In genomic region chr2:12652723-12653122, GRCh38 we compare ENCODE assay signal across 13 cellular contexts.
DNase-seq lines count a peak whose midpoint lies in the region; ATAC-seq and TF ChIP-seq lines count a peak whose summit lies in the region.
"Had no signal": no experiment of that assay in that cellular context is flagged by ENCODE, and none has a peak within 500 bp of the region (broad histone marks: within the 10 kb centered on the region; RNA-seq: fewer than 3 reads in every experiment).

No MANE protein-coding gene starts in this region.

- DNase-seq in Right ventricle myocardium superior (no peak), cardiac septum (ENCODE audit: low spot score) (no peak), left cardiac atrium (peak; percentile 26), middle frontal gyrus (ENCODE audit: extremely low spot score, low spot score) (peak; percentile 14), kidney glomerular epithelial cell (lab: John Stamatoyannopoulos, UW) (no peak)
- no peak for DNase-seq in stimulated activated CD4-positive, alpha-beta T cell treated with anti-CD3 and anti-CD28 coated beads, Interleukin-4, amount 100 ng/mL, for 4 hours
- DNase-seq: 8988T; AML-193; CD4-positive, CD25-positive, alpha-beta regulatory T cell; DMS53; GF-D8; GOT3 had no signal

- peak; percentile 59 for ATAC-seq in Right ventricle myocardium superior (ENCODE audit: poor library complexity)
- peak in 1 of 2 donors; percentile 79 for ATAC-seq in left cardiac atrium
- ATAC-seq in SK-N-SH treated with all-trans-retinoic acid at 6 μM for 48 hours, result no peak

- intact Hi-C loops in Right ventricle myocardium superior (cut with DNase I), result no loop called here
- intact Hi-C loops in cardiac septum (cut with DNase I), result no loop called here
- intact Hi-C loops in left cardiac atrium (cut with DNase I), result no loop called here

TF ChIP-seq in SK-N-SH treated with all-trans-retinoic acid at 6 μM for 48 hours, 23 proteins besides CTCF, POLR2A, EP300 and RAD21:
- no peak for TF ChIP-seq TOX (CRISPR knock-in tag; IDR thresholded peaks at IDR 0.05; ENCODE audit: borderline replicate concordance)
- TF ChIP-seq, protein P1, sequence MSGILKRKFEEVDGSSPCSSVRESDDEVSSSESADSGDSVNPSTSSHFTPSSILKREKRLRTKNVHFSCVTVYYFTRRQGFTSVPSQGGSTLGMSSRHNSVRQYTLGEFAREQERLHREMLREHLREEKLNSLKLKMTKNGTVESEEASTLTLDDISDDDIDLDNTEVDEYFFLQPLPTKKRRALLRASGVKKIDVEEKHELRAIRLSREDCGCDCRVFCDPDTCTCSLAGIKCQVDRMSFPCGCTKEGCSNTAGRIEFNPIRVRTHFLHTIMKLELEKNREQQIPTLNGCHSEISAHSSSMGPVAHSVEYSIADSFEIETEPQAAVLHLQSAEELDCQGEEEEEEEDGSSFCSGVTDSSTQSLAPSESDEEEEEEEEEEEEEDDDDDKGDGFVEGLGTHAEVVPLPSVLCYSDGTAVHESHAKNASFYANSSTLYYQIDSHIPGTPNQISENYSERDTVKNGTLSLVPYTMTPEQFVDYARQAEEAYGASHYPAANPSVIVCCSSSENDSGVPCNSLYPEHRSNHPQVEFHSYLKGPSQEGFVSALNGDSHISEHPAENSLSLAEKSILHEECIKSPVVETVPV (CRISPR knock-in tag; IDR thresholded peaks at IDR 0.05), result no peak
- TF ChIP-seq, protein P2, sequence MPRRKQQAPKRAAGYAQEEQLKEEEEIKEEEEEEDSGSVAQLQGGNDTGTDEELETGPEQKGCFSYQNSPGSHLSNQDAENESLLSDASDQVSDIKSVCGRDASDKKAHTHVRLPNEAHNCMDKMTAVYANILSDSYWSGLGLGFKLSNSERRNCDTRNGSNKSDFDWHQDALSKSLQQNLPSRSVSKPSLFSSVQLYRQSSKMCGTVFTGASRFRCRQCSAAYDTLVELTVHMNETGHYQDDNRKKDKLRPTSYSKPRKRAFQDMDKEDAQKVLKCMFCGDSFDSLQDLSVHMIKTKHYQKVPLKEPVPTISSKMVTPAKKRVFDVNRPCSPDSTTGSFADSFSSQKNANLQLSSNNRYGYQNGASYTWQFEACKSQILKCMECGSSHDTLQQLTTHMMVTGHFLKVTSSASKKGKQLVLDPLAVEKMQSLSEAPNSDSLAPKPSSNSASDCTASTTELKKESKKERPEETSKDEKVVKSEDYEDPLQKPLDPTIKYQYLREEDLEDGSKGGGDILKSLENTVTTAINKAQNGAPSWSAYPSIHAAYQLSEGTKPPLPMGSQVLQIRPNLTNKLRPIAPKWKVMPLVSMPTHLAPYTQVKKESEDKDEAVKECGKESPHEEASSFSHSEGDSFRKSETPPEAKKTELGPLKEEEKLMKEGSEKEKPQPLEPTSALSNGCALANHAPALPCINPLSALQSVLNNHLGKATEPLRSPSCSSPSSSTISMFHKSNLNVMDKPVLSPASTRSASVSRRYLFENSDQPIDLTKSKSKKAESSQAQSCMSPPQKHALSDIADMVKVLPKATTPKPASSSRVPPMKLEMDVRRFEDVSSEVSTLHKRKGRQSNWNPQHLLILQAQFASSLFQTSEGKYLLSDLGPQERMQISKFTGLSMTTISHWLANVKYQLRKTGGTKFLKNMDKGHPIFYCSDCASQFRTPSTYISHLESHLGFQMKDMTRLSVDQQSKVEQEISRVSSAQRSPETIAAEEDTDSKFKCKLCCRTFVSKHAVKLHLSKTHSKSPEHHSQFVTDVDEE (CRISPR knock-in tag; IDR thresholded peaks at IDR 0.05), result no peak
- no peak for TF ChIP-seq SNAI2 (CRISPR knock-in tag; IDR thresholded peaks at IDR 0.05)
- TF ChIP-seq, protein P3, sequence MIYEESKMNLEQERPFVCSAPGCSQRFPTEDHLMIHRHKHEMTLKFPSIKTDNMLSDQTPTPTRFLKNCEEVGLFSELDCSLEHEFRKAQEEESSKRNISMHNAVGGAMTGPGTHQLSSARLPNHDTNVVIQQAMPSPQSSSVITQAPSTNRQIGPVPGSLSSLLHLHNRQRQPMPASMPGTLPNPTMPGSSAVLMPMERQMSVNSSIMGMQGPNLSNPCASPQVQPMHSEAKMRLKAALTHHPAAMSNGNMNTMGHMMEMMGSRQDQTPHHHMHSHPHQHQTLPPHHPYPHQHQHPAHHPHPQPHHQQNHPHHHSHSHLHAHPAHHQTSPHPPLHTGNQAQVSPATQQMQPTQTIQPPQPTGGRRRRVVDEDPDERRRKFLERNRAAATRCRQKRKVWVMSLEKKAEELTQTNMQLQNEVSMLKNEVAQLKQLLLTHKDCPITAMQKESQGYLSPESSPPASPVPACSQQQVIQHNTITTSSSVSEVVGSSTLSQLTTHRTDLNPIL (CRISPR knock-in tag; IDR thresholded peaks at IDR 0.05; ENCODE audit: low read depth), result no peak
TF ChIP-seq in SK-N-SH treated with all-trans-retinoic acid at 6 μM for 48 hours: peak in this region for 0.

Comparison
In these comparisons a context has a peak if more than half of its experiments do, and no peak if none do; other contexts are left out.
1. DNase-seq: peak in left cardiac atrium (single experiment) and middle frontal gyrus (single experiment); none in Right ventricle myocardium superior (single experiment), cardiac septum (single experiment), kidney glomerular epithelial cell (single experiment) and stimulated activated CD4-positive, alpha-beta T cell treated with anti-CD3 and anti-CD28 coated beads, Interleukin-4, amount 100 ng/mL, for 4 hours (0 of 2).